Comparison of ENCODE assay signal across 1 cellular context in the genomic region with DNA sequence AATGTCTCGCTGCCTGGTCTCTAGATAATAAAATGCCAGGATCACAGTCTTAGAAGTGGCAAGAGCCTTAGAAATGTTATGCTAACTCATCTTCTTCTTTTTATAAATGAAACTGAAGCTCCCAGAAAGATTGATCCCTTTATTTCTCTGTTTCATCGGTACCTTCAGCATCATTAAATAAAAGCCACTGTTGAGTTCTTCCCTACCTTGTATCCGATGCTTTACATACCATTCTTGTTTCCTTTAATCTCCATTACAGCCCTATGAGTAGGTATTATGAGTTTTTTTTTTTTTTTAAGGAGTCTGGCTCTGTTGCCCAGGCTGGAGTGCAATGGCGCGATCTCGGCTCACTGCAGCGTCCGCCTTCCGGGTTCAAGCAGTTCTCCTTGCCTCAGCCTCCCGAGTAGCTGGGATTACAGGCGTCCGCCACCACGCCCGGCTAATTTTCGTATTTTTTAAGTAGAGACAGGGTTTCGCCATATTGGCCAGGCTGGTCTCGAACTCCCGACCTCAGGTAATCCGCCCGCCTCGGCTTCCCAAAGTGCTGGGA.
TF ChIP-seq lines count a peak whose summit lies in the region.

No MANE protein-coding gene starts in this region.

TF ChIP-seq in SK-N-SH, 30 proteins besides CTCF, POLR2A, EP300 and RAD21 (continued from another document):
- TF ChIP-seq, protein P1, sequence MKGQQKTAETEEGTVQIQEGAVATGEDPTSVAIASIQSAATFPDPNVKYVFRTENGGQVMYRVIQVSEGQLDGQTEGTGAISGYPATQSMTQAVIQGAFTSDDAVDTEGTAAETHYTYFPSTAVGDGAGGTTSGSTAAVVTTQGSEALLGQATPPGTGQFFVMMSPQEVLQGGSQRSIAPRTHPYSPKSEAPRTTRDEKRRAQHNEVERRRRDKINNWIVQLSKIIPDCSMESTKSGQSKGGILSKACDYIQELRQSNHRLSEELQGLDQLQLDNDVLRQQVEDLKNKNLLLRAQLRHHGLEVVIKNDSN (IDR thresholded peaks at IDR 0.05; ENCODE audit: borderline replicate concordance, low read depth) = no peak
- no peak for TF ChIP-seq GATA2 (CRISPR knock-in tag; IDR thresholded peaks at IDR 0.05)
- no peak for TF ChIP-seq CHD2 (IDR thresholded peaks at IDR 0.05; ENCODE audit: low read length, partially characterized antibody)
TF ChIP-seq in SK-N-SH: peak in this region for 0.
